ENCODE assay signal across 1 cellular context in the genomic region with DNA sequence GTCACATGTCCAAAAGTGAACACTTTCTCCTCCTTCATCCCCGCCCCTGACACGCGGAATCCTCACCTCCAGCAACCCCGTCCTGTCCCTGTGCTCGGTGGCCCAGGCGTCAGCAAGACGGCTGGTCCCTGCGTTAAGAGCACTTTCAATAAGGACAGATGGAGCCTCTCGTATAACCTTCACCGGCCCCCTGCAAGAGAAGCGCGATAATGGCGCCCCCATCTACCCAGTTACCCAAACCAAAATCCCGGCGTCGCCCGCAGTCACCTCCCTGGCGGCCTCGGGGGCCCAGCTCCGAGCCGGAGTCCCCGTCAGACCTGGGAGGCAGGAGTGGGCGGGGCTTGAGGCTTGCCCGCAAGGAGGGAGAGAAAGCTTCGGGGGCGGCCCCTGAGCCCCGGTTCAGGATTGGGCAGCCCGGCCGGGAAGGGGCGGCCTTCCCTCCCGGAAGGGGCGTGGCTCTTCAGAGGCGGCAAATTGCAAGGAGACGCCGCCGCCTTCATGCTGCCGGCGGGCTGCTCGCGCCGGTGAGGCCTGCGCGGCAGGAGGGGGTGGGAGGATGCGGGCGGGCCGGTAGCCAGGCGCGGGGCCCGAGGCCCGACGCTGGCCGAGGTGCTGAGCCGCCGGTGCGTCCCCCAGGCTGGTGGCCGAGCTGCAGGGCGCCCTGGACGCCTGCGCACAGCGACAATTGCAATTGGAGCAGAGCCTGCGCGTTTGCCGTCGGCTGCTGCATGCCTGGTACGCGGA.
TF ChIP-seq lines count a peak whose summit lies in the region.

A gene with protein sequence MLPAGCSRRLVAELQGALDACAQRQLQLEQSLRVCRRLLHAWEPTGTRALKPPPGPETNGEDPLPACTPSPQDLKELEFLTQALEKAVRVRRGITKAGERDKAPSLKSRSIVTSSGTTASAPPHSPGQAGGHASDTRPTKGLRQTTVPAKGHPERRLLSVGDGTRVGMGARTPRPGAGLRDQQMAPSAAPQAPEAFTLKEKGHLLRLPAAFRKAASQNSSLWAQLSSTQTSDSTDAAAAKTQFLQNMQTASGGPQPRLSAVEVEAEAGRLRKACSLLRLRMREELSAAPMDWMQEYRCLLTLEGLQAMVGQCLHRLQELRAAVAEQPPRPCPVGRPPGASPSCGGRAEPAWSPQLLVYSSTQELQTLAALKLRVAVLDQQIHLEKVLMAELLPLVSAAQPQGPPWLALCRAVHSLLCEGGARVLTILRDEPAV (plus strand): TSS at position 463 of the 744 bp plus-strand sequence. CDS start 36 bp downstream, at position 499.

TF ChIP-seq in K562, 482 proteins besides CTCF, POLR2A, EP300 and RAD21 (continued from another document and continues in another):
- TF ChIP-seq, protein P1, sequence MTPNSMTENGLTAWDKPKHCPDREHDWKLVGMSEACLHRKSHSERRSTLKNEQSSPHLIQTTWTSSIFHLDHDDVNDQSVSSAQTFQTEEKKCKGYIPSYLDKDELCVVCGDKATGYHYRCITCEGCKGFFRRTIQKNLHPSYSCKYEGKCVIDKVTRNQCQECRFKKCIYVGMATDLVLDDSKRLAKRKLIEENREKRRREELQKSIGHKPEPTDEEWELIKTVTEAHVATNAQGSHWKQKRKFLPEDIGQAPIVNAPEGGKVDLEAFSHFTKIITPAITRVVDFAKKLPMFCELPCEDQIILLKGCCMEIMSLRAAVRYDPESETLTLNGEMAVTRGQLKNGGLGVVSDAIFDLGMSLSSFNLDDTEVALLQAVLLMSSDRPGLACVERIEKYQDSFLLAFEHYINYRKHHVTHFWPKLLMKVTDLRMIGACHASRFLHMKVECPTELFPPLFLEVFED (CRISPR knock-in tag; conservative IDR thresholded peaks at IDR 0.05): no peak
- TF ChIP-seq MAFF (IDR thresholded peaks at IDR 0.05; ENCODE audit: low read length) (no peak), NEUROD1 (IDR thresholded peaks at IDR 0.05; ENCODE audit: borderline replicate concordance, low read depth, low read length, partially characterized antibody) (no peak), JUN (IDR thresholded peaks at IDR 0.05; ENCODE audit: borderline replicate concordance, low read depth, low read length) (no peak; the same call in 1 of the 2 replicates), JUN (CRISPR knock-in tag; IDR thresholded peaks at IDR 0.05; ENCODE audit: borderline replicate concordance) (no peak), BRCA1 (IDR thresholded peaks at IDR 0.05) (no peak), BRCA1 (CRISPR knock-in tag; IDR thresholded peaks at IDR 0.05) (0 out of 2 replicates have a peak, but pooled peaks have one; percentile 27), ZNF124 (CRISPR knock-in tag; IDR thresholded peaks at IDR 0.05) (no peak), ZZZ3 (IDR thresholded peaks at IDR 0.05) (no peak), HDAC8 (tag; IDR thresholded peaks at IDR 0.05) (no peak), SIX5 (IDR thresholded peaks at IDR 0.05; ENCODE audit: borderline replicate concordance in 1 of 2, insufficient read depth in 1 of 2, low read depth in 1 of 2, low read length in 2 of 2) (no peak), LARP7 (IDR thresholded peaks at IDR 0.05) (no peak), ZNF212 (CRISPR knock-in tag; IDR thresholded peaks at IDR 0.05) (no peak), MYC (IDR thresholded peaks at IDR 0.05; ENCODE audit: low read depth, low read length) (peak; percentile 54; the same call in 1 of the 2 replicates), MYC (CRISPR knock-in tag; IDR thresholded peaks at IDR 0.05; ENCODE audit: borderline replicate concordance, low read depth) (no peak; the same call in 1 of the 2 replicates), ZNF121 (CRISPR knock-in tag; conservative IDR thresholded peaks at IDR 0.05) (no peak), SETDB1 (IDR thresholded peaks at IDR 0.05; ENCODE audit: low read length) (no peak), ZNF384 (IDR thresholded peaks at IDR 0.05; ENCODE audit: low read depth, low read length) (no peak), ZNF436 (CRISPR knock-in tag; IDR thresholded peaks at IDR 0.05) (no peak), ZNF197 (CRISPR knock-in tag; IDR thresholded peaks at IDR 0.05; ENCODE audit: low read depth) (no peak), ELF1 (tag; IDR thresholded peaks at IDR 0.05) (no peak), DMBX1 (CRISPR knock-in tag; IDR thresholded peaks at IDR 0.05; ENCODE audit: borderline replicate concordance) (no peak), CREM (IDR thresholded peaks at IDR 0.05; ENCODE audit: low read depth) (peak; percentile 51), TRIM28 (IDR thresholded peaks at IDR 0.05) (no peak), PHTF2 (CRISPR knock-in tag; IDR thresholded peaks at IDR 0.05) (no peak), POLR2H (tag; IDR thresholded peaks at IDR 0.05; ENCODE audit: low read depth) (no peak), TAF1 (IDR thresholded peaks at IDR 0.05; ENCODE audit: control insufficient read depth, extremely low read depth, insufficient read depth, low read length, severe bottlenecking) (no peak), ETV5 (CRISPR knock-in tag; IDR thresholded peaks at IDR 0.05; ENCODE audit: low read depth) (no peak)
- TF ChIP-seq, protein P2, sequence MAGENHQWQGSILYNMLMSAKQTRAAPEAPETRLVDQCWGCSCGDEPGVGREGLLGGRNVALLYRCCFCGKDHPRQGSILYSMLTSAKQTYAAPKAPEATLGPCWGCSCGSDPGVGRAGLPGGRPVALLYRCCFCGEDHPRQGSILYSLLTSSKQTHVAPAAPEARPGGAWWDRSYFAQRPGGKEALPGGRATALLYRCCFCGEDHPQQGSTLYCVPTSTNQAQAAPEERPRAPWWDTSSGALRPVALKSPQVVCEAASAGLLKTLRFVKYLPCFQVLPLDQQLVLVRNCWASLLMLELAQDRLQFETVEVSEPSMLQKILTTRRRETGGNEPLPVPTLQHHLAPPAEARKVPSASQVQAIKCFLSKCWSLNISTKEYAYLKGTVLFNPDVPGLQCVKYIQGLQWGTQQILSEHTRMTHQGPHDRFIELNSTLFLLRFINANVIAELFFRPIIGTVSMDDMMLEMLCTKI (IDR thresholded peaks at IDR 0.05; ENCODE audit: partially characterized antibody): no peak
- TF ChIP-seq, protein P3, sequence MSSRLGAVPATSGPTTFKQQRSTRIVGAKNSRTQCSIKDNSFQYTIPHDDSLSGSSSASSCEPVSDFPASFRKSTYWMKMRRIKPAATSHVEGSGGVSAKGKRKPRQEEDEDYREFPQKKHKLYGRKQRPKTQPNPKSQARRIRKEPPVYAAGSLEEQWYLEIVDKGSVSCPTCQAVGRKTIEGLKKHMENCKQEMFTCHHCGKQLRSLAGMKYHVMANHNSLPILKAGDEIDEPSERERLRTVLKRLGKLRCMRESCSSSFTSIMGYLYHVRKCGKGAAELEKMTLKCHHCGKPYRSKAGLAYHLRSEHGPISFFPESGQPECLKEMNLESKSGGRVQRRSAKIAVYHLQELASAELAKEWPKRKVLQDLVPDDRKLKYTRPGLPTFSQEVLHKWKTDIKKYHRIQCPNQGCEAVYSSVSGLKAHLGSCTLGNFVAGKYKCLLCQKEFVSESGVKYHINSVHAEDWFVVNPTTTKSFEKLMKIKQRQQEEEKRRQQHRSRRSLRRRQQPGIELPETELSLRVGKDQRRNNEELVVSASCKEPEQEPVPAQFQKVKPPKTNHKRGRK (tag; IDR thresholded peaks at IDR 0.05): no peak
- TF ChIP-seq, protein P4, sequence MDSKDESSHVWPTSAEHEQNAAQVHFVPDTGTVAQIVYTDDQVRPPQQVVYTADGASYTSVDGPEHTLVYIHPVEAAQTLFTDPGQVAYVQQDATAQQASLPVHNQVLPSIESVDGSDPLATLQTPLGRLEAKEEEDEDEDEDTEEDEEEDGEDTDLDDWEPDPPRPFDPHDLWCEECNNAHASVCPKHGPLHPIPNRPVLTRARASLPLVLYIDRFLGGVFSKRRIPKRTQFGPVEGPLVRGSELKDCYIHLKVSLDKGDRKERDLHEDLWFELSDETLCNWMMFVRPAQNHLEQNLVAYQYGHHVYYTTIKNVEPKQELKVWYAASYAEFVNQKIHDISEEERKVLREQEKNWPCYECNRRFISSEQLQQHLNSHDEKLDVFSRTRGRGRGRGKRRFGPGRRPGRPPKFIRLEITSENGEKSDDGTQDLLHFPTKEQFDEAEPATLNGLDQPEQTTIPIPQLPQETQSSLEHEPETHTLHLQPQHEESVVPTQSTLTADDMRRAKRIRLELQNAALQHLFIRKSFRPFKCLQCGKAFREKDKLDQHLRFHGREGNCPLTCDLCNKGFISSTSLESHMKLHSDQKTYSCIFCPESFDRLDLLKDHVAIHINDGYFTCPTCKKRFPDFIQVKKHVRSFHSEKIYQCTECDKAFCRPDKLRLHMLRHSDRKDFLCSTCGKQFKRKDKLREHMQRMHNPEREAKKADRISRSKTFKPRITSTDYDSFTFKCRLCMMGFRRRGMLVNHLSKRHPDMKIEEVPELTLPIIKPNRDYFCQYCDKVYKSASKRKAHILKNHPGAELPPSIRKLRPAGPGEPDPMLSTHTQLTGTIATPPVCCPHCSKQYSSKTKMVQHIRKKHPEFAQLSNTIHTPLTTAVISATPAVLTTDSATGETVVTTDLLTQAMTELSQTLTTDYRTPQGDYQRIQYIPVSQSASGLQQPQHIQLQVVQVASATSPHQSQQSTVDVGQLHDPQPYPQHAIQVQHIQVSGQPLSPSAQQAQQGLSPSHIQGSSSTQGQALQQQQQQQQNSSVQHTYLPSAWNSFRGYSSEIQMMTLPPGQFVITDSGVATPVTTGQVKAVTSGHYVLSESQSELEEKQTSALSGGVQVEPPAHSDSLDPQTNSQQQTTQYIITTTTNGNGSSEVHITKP (IDR thresholded peaks at IDR 0.05; ENCODE audit: partially characterized antibody): no peak
- TF ChIP-seq, protein P5, sequence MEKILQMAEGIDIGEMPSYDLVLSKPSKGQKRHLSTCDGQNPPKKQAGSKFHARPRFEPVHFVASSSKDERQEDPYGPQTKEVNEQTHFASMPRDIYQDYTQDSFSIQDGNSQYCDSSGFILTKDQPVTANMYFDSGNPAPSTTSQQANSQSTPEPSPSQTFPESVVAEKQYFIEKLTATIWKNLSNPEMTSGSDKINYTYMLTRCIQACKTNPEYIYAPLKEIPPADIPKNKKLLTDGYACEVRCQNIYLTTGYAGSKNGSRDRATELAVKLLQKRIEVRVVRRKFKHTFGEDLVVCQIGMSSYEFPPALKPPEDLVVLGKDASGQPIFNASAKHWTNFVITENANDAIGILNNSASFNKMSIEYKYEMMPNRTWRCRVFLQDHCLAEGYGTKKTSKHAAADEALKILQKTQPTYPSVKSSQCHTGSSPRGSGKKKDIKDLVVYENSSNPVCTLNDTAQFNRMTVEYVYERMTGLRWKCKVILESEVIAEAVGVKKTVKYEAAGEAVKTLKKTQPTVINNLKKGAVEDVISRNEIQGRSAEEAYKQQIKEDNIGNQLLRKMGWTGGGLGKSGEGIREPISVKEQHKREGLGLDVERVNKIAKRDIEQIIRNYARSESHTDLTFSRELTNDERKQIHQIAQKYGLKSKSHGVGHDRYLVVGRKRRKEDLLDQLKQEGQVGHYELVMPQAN (IDR thresholded peaks at IDR 0.05; ENCODE audit: borderline replicate concordance): peak; percentile 64; the same call in 1 of the 2 replicates
- TF ChIP-seq, protein P6, sequence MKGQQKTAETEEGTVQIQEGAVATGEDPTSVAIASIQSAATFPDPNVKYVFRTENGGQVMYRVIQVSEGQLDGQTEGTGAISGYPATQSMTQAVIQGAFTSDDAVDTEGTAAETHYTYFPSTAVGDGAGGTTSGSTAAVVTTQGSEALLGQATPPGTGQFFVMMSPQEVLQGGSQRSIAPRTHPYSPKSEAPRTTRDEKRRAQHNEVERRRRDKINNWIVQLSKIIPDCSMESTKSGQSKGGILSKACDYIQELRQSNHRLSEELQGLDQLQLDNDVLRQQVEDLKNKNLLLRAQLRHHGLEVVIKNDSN (CRISPR knock-in tag; IDR thresholded peaks at IDR 0.05): peak; percentile 68
- TF ChIP-seq, protein P7, sequence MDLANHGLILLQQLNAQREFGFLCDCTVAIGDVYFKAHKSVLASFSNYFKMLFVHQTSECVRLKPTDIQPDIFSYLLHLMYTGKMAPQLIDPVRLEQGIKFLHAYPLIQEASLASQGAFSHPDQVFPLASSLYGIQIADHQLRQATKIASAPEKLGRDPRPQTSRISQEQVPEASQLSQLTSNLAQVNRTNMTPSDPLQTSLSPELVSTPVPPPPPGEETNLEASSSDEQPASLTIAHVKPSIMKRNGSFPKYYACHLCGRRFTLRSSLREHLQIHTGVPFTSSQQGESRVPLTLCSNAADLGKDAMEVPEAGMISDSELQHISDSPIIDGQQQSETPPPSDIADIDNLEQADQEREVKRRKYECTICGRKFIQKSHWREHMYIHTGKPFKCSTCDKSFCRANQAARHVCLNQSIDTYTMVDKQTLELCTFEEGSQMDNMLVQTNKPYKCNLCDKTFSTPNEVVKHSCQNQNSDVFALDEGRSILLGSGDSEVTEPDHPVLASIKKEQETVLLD (IDR thresholded peaks at IDR 0.05): no peak
- TF ChIP-seq, protein P8, sequence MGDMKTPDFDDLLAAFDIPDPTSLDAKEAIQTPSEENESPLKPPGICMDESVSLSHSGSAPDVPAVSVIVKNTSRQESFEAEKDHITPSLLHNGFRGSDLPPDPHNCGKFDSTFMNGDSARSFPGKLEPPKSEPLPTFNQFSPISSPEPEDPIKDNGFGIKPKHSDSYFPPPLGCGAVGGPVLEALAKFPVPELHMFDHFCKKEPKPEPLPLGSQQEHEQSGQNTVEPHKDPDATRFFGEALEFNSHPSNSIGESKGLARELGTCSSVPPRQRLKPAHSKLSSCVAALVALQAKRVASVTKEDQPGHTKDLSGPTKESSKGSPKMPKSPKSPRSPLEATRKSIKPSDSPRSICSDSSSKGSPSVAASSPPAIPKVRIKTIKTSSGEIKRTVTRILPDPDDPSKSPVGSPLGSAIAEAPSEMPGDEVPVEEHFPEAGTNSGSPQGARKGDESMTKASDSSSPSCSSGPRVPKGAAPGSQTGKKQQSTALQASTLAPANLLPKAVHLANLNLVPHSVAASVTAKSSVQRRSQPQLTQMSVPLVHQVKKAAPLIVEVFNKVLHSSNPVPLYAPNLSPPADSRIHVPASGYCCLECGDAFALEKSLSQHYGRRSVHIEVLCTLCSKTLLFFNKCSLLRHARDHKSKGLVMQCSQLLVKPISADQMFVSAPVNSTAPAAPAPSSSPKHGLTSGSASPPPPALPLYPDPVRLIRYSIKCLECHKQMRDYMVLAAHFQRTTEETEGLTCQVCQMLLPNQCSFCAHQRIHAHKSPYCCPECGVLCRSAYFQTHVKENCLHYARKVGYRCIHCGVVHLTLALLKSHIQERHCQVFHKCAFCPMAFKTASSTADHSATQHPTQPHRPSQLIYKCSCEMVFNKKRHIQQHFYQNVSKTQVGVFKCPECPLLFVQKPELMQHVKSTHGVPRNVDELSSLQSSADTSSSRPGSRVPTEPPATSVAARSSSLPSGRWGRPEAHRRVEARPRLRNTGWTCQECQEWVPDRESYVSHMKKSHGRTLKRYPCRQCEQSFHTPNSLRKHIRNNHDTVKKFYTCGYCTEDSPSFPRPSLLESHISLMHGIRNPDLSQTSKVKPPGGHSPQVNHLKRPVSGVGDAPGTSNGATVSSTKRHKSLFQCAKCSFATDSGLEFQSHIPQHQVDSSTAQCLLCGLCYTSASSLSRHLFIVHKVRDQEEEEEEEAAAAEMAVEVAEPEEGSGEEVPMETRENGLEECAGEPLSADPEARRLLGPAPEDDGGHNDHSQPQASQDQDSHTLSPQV (IDR thresholded peaks at IDR 0.05): peak; percentile 75
- TF ChIP-seq, protein P9, sequence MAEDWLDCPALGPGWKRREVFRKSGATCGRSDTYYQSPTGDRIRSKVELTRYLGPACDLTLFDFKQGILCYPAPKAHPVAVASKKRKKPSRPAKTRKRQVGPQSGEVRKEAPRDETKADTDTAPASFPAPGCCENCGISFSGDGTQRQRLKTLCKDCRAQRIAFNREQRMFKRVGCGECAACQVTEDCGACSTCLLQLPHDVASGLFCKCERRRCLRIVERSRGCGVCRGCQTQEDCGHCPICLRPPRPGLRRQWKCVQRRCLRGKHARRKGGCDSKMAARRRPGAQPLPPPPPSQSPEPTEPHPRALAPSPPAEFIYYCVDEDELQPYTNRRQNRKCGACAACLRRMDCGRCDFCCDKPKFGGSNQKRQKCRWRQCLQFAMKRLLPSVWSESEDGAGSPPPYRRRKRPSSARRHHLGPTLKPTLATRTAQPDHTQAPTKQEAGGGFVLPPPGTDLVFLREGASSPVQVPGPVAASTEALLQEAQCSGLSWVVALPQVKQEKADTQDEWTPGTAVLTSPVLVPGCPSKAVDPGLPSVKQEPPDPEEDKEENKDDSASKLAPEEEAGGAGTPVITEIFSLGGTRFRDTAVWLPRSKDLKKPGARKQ (CRISPR knock-in tag; IDR thresholded peaks at IDR 0.05): no peak
